In the genomic region with DNA sequence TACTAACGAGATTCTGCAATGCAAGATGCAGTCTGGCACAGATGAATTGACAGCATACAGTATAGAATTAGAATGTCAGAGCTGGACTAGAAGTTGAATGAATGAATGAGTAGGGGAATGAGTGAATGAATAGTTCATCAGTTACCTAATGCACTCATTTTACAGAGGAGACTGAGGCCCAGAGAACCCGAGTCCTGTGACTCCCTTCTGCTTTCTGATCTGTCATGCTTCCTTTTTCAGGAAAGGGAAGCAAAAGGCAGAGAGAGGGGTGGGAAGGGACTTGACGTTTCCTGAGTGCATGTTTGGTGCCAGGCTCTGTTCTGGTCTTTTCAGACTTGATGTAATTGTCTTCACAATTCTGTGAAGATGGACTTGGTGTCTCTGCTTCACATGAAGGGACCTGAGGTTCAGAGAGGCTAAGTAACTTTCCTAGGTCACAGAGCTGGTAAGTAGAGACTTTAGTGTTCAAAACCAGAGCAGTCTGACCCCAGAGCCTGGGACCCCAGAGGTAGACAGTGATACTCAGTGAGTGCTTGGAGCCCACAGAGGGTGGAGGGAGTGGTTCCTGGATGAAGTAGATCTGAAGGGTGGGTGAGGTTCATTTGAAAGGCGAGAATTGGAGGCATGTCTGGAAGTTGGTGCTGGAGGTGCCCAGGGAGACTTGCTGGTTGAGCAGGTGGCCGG, we compare ENCODE assay signal across 12 cellular contexts. TPM values are rescaled to one million over a fixed set of nuclear protein-coding genes. Genes with fewer than 3 reads are reported as not detected.
A peak's percentile ranks its signal among the peaks of the same experiment; 100 is the strongest.
DNase-seq lines count a peak whose midpoint lies in the region; ATAC-seq and TF ChIP-seq lines count a peak whose summit lies in the region.
"Had no signal": no experiment of that assay in that cellular context is flagged by ENCODE, and none has a peak within 500 bp of the region (broad histone marks: within the 10 kb centered on the region; RNA-seq: fewer than 3 reads in every experiment).

No MANE protein-coding gene starts in this region.

- H3K27me3 Mint-ChIP-seq in endothelial cell (ENCODE audit: unreplicated experiment) (peaks cover 3% of the 10 kb centered on the region), osteocyte (ENCODE audit: unreplicated experiment) (no peaks in the 10 kb centered on the region), MCF 10A (ENCODE audit: insufficient read depth, unreplicated experiment) (no peaks in the 10 kb centered on the region)
- H3K27me3 Mint-ChIP-seq in CD8-positive, alpha-beta T cell (ENCODE audit: low read depth): peaks cover 22% of the 10 kb centered on the region

- H3K4me1 Mint-ChIP-seq in endothelial cell (ENCODE audit: unreplicated experiment): peaks cover 28% of the 10 kb centered on the region
- H3K4me1 Mint-ChIP-seq in osteocyte (ENCODE audit: unreplicated experiment): peaks cover 25% of the 10 kb centered on the region
- peaks cover 1% of the 10 kb centered on the region for H3K4me1 Mint-ChIP-seq in CD8-positive, alpha-beta T cell (ENCODE audit: low read depth)
- H3K4me1 Mint-ChIP-seq in MCF 10A (ENCODE audit: insufficient read depth, unreplicated experiment): peaks cover 5% of the 10 kb centered on the region

- H3K36me3 Mint-ChIP-seq in endothelial cell (ENCODE audit: low read depth, unreplicated experiment) (peaks cover 12% of the 10 kb centered on the region), osteocyte (ENCODE audit: unreplicated experiment) (peaks cover 2% of the 10 kb centered on the region), MCF 10A (ENCODE audit: insufficient read depth, unreplicated experiment) (no peaks in the 10 kb centered on the region)
- H3K36me3 Mint-ChIP-seq in CD8-positive, alpha-beta T cell: no peaks in the 10 kb centered on the region

- BruUV-seq in MCF 10A (replicated peaks; lab: Mats Ljungman, UMichigan): no TSS peak

- H3K4me3 Mint-ChIP-seq in endothelial cell (ENCODE audit: unreplicated experiment) (peak overlapping the region; percentile 70), osteocyte (ENCODE audit: unreplicated experiment) (no peak overlapping the region), MCF 10A (ENCODE audit: unreplicated experiment) (no peak overlapping the region)
- H3K4me3 Mint-ChIP-seq in CD8-positive, alpha-beta T cell: no peak overlapping the region
- H3K4me3 Mint-ChIP-seq: activated T-helper 17 cell treated with anti-CD3 and anti-CD28 coated beads, Interleukin-2, amount 50 U/mL, for 72 hours had no signal

- TF ChIP-seq CTCF in NB4 (IDR thresholded peaks at IDR 0.05; ENCODE audit: low read depth, low read length) (no peak), endothelial cell (IDR thresholded peaks at IDR 0.05; ENCODE audit: unreplicated experiment) (no peak), osteocyte (IDR thresholded peaks at IDR 0.05) (no peak), MCF 10A (IDR thresholded peaks at IDR 0.05; ENCODE audit: unreplicated experiment) (no peak)
- TF ChIP-seq CTCF in CD8-positive, alpha-beta T cell (IDR thresholded peaks at IDR 0.05): no peak

- peak overlapping the region; percentile 86 for H3K27ac Mint-ChIP-seq in endothelial cell (ENCODE audit: unreplicated experiment)
- H3K27ac Mint-ChIP-seq in osteocyte (ENCODE audit: unreplicated experiment): peak overlapping the region; percentile 31
- H3K27ac Mint-ChIP-seq in CD8-positive, alpha-beta T cell: no peak overlapping the region
- H3K27ac Mint-ChIP-seq in MCF 10A (ENCODE audit: low read depth, unreplicated experiment): no peak overlapping the region
- H3K27ac Mint-ChIP-seq: activated T-helper 17 cell treated with anti-CD3 and anti-CD28 coated beads, Interleukin-2, amount 50 U/mL, for 72 hours had no signal

- no peak overlapping the region for H3K27ac ChIP-seq in CD8-positive, alpha-beta T cell (ENCODE audit: low read depth, low read length)

- peak; percentile 72 for DNase-seq in SIG-M5 treated with dmso at 0.1 percent for 504 hours (lab: John Stamatoyannopoulos, UW; ENCODE audit: unreplicated experiment)
- DNase-seq in SIG-M5 (lab: John Stamatoyannopoulos, UW): no peak
- peak; percentile 62 for DNase-seq in NB4 (ENCODE audit: low read depth)
- DNase-seq in endothelial cell (ENCODE audit: low spot score): no peak
- no peak for DNase-seq in osteocyte (ENCODE audit: extremely low spot score, unreplicated experiment)
- DNase-seq in CD8-positive, alpha-beta T cell: no peak
- DNase-seq in MCF 10A (ENCODE audit: unreplicated experiment): no peak
- DNase-seq in NCI-H128 (lab: John Stamatoyannopoulos, UW; ENCODE audit: unreplicated experiment): no peak

- POLR2A ChIA-PET in CD8-positive, alpha-beta T cell (lab: Charles Lee): interaction anchor here (1.0 kb wide), 1 partner anchor 141 kb away, joined by 3 read pairs; no protein-coding TSS in a partner anchor
- POLR2A ChIA-PET in MCF 10A (lab: Yijun Ruan, JAX): interaction anchor here (1.1 to 28.2 kb wide), 5 partner anchors 10 to 140 kb away, joined by 3 to 960 read pairs (median 6); a partner anchor contains a TSS

- no peaks in the 10 kb centered on the region for H3K36me3 ChIP-seq in CD8-positive, alpha-beta T cell (ENCODE audit: insufficient read depth, low read length)
- H3K36me3 ChIP-seq: breast epithelium, esophagus muscularis mucosa had no signal

- H3K27me3 ChIP-seq in CD8-positive, alpha-beta T cell (ENCODE audit: insufficient read depth, low read length): peaks cover under 1% of the 10 kb centered on the region
- H3K27me3 ChIP-seq: breast epithelium, esophagus muscularis mucosa had no signal

- no peak for ATAC-seq in CD8-positive, alpha-beta T cell

- no peaks in the 10 kb centered on the region for H3K9me3 Mint-ChIP-seq in endothelial cell (ENCODE audit: unreplicated experiment)
- no peaks in the 10 kb centered on the region for H3K9me3 Mint-ChIP-seq in osteocyte (ENCODE audit: unreplicated experiment)
- no peaks in the 10 kb centered on the region for H3K9me3 Mint-ChIP-seq in CD8-positive, alpha-beta T cell
- H3K9me3 Mint-ChIP-seq in MCF 10A (ENCODE audit: unreplicated experiment): no peaks in the 10 kb centered on the region
- H3K9me3 Mint-ChIP-seq: activated T-helper 17 cell treated with anti-CD3 and anti-CD28 coated beads, Interleukin-2, amount 50 U/mL, for 72 hours had no signal

- no peak for TF ChIP-seq POLR2A in NB4 (IDR thresholded peaks at IDR 0.05; ENCODE audit: extremely low read depth, insufficient read length)

- H3K9me3 ChIP-seq in CD8-positive, alpha-beta T cell (ENCODE audit: low read length): no peaks in the 10 kb centered on the region
- H3K9me3 ChIP-seq: breast epithelium, esophagus muscularis mucosa had no signal

- H3K4me3 ChIP-seq in NB4 (ENCODE audit: low read depth, low read length): no peak overlapping the region
- no peak overlapping the region for H3K4me3 ChIP-seq in CD8-positive, alpha-beta T cell (ENCODE audit: low read depth, low read length)
- H3K4me3 ChIP-seq: breast epithelium, esophagus muscularis mucosa had no signal

- CTCF ChIA-PET in CD8-positive, alpha-beta T cell (lab: Charles Lee): interaction anchor here (0.8 to 29.4 kb wide), 21 partner anchors 9 to 859 kb away, joined by 3 to 1057 read pairs (median 4); a partner anchor contains a TSS
- CTCF ChIA-PET in MCF 10A (lab: Yijun Ruan, JAX): interaction anchor here (0.6 to 26.9 kb wide), 29 partner anchors 10 to 776 kb away, joined by 3 to 1892 read pairs (median 5); a partner anchor contains a TSS

- intact Hi-C loops in CD8-positive, alpha-beta T cell (cut with DNase I, micrococcal nuclease): loop anchor here (1.0 kb wide), 3 partner anchors 40 to 229 kb away; no protein-coding TSS in a partner anchor
- intact Hi-C loops in MCF 10A (cut with micrococcal nuclease): loop anchor here (1.0 to 2.0 kb wide), 6 partner anchors 40 to 355 kb away; no protein-coding TSS in a partner anchor

- H3K4me1 ChIP-seq in CD8-positive, alpha-beta T cell (ENCODE audit: insufficient read depth, low read length): peaks cover 6% of the 10 kb centered on the region

RNA-seq across cellular contexts. Expression of a gene that starts 8.0 kb away (rescaled TPM):
- total RNA-seq in endothelial cell (ENCODE audit: unreplicated experiment) (63.9 TPM), osteocyte (19.8 and 20.7 TPM in 2 replicates), MCF 10A (2022) (0.88 and 0.91 TPM in 2 replicates)
- under 1 TPM; 0.14 to 0.22 TPM for total RNA-seq in CD8-positive, alpha-beta T cell

RNA-seq across cellular contexts. Expression of a gene that starts 24.2 kb away (rescaled TPM):
- total RNA-seq in endothelial cell (ENCODE audit: unreplicated experiment): 35.8 TPM
- total RNA-seq in osteocyte: 733 and 792 TPM in 2 replicates
- total RNA-seq in CD8-positive, alpha-beta T cell: 100 to 1,000 TPM; 281 to 298 TPM
- total RNA-seq in MCF 10A (2022): 620 and 716 TPM in 2 replicates

RNA-seq across cellular contexts. Expression of a gene that starts 29.3 kb away (rescaled TPM):
- total RNA-seq in endothelial cell (ENCODE audit: unreplicated experiment) (1.6 TPM), osteocyte (not detected in 2 replicates), MCF 10A (2022) (1.6 and 5.5 TPM in 2 replicates)
- total RNA-seq in CD8-positive, alpha-beta T cell: under 1 TPM; 0.38 to 0.86 TPM
- total RNA-seq: esophagus muscularis mucosa, osteoblast had no signal

RNA-seq across cellular contexts. Expression of a gene that starts 35.7 kb away (rescaled TPM):
- total RNA-seq in endothelial cell (ENCODE audit: unreplicated experiment) (82.4 TPM), osteocyte (56.2 and 59.9 TPM in 2 replicates), MCF 10A (2022) (88.1 and 104 TPM in 2 replicates)
- total RNA-seq in CD8-positive, alpha-beta T cell: 1 to 10 TPM; 6.7 to 8.3 TPM

RNA-seq across cellular contexts. Expression of a gene that starts 36.7 kb away (rescaled TPM):
- 47.6 TPM for total RNA-seq in endothelial cell (ENCODE audit: unreplicated experiment)
- 36.4 and 36.9 TPM in 2 replicates for total RNA-seq in osteocyte
- total RNA-seq in CD8-positive, alpha-beta T cell: 10 to 100 TPM in 1 of 2 experiments, 1 to 10 TPM in 1; 9.8 to 10.8 TPM
- total RNA-seq in MCF 10A (2022): 49.0 and 51.4 TPM in 2 replicates

Comparison
In these comparisons a context has a peak if more than half of its experiments do, and no peak if none do; other contexts are left out.
1. DNase-seq: peak in SIG-M5 treated with dmso at 0.1 percent for 504 hours (single experiment) and NB4 (single experiment); none in SIG-M5 (single experiment), endothelial cell (single experiment), osteocyte (single experiment), CD8-positive, alpha-beta T cell (0 of 7), MCF 10A (single experiment) and NCI-H128 (single experiment).
2. H3K27ac Mint-ChIP-seq: peak in endothelial cell (single experiment) and osteocyte (single experiment); none in CD8-positive, alpha-beta T cell (single experiment) and MCF 10A (single experiment).
3. RNA of a gene that starts 8.0 kb away (total RNA-seq): 63.9 TPM in endothelial cell (single experiment) and 19.8 to 20.7 TPM in osteocyte; 0.88 to 0.91 TPM in MCF 10A and 0.14 to 0.22 TPM in CD8-positive, alpha-beta T cell; every median in the first group is over 10 times any median in the second.